ENCODE assay signal across 20 cellular contexts in the genomic region with DNA sequence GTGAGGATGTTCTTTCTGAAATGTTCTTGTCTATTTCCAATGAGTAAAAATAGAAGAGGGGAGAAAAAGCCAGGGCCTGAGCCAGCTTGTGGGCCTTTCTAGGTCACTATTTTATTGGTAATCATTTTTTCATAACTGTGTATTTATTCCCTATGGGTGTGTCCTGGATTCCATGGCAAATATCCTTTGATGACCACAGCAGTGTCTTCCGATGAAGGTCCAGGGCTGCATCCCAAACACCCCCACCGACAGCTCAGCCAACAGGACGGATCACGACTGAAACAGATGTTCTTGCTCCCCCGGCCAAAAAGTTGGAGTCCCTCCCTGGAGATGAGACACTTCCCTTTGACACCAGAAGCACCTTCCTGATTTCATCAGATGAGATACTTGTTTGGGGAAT.
"Had no signal": no experiment of that assay in that cellular context is flagged by ENCODE, and none has a peak within 500 bp of the region (broad histone marks: within the 10 kb centered on the region; RNA-seq: fewer than 3 reads in every experiment).

No MANE protein-coding gene starts in this region.

- H3K4me3 Mint-ChIP-seq: activated CD4-positive, alpha-beta memory T cell treated with anti-CD3 and anti-CD28 coated beads, Interleukin-2, amount 10 ng/mL, durations not matched to agents 7 days and 5 days; activated naive CD4-positive, alpha-beta T cell treated with anti-CD3 and anti-CD28 coated beads, Interleukin-2, amount 10 ng/mL, durations not matched to agents 7 days and 5 days; activated naive CD8-positive, alpha-beta T cell treated with anti-CD3 and anti-CD28 coated beads, Interleukin-2, amount 50 U/mL, for 24 hours; activated T-cell treated with anti-CD3 and anti-CD28 coated beads, Interleukin-2, amount 50 U/mL, for 72 hours; naive B cell; stimulated activated effector memory CD8-positive, alpha-beta T cell treated with anti-CD3 and anti-CD28 coated beads, Interleukin-12 subunit alpha, Interleukin-12 subunit beta, amount 100 ng/mL, for 72 hours; T-helper 17 cell had no signal

- H3K27ac ChIP-seq: cardiac muscle cell, SK-N-MC, stomach had no signal

- DNase-seq: activated CD4-positive, alpha-beta memory T cell treated with anti-CD3 and anti-CD28 coated beads, Interleukin-2, amount 10 ng/mL, durations not matched to agents 7 days and 5 days; activated CD4-positive, alpha-beta T cell treated with anti-CD3 and anti-CD28 coated beads for 48 hours; activated CD4-positive, CD25-positive, alpha-beta regulatory T cell; activated effector memory CD4-positive, alpha-beta T cell treated with Interleukin-2 at 50 U/mL for 16 hours; activated naive CD4-positive, alpha-beta T cell treated with anti-CD3 and anti-CD28 coated beads, Interleukin-2, amount 10 ng/mL, durations not matched to agents 7 days and 5 days; activated naive CD8-positive, alpha-beta T cell treated with anti-CD3 and anti-CD28 coated beads, Interleukin-2, amount 50 U/mL, for 24 hours; activated T-cell treated with anti-CD3 and anti-CD28 coated beads, Interleukin-2, amount 50 U/mL, for 72 hours; head of caudate nucleus; islet precursor cell; naive B cell; occipital lobe; stimulated activated CD4-positive, alpha-beta T cell treated with anti-CD3 and anti-CD28 coated beads, Interleukin-12 subunit alpha, Interleukin-12 subunit beta, amount 100 ng/mL, for 4 hours; stomach; SW 1271; T-helper 17 cell; trophoblast cell had no signal

- H3K27me3 ChIP-seq: cardiac muscle cell, stomach had no signal

- ATAC-seq: activated naive CD8-positive, alpha-beta T cell treated with anti-CD3 and anti-CD28 coated beads, Interleukin-2, amount 50 U/mL, for 24 hours; activated T-cell treated with anti-CD3 and anti-CD28 coated beads, Interleukin-2, amount 50 U/mL, for 72 hours; stimulated activated effector memory CD8-positive, alpha-beta T cell treated with anti-CD3 and anti-CD28 coated beads, Interleukin-12 subunit alpha, Interleukin-12 subunit beta, amount 100 ng/mL, for 72 hours; T-helper 17 cell had no signal

- H3K4me1 Mint-ChIP-seq: naive B cell had no signal

- H3K9me3 ChIP-seq: stomach had no signal

- H3K36me3 Mint-ChIP-seq: activated naive CD4-positive, alpha-beta T cell treated with anti-CD3 and anti-CD28 coated beads, Interleukin-2, amount 10 ng/mL, durations not matched to agents 7 days and 5 days; stimulated activated effector memory CD8-positive, alpha-beta T cell treated with anti-CD3 and anti-CD28 coated beads, Interleukin-12 subunit alpha, Interleukin-12 subunit beta, amount 100 ng/mL, for 72 hours had no signal

- H3K36me3 ChIP-seq: cardiac muscle cell, stomach had no signal

- H3K4me3 ChIP-seq: cardiac muscle cell, lung, SK-N-MC, stomach had no signal

- H3K27ac Mint-ChIP-seq: activated CD4-positive, alpha-beta memory T cell treated with anti-CD3 and anti-CD28 coated beads, Interleukin-2, amount 10 ng/mL, durations not matched to agents 7 days and 5 days; activated naive CD4-positive, alpha-beta T cell treated with anti-CD3 and anti-CD28 coated beads, Interleukin-2, amount 10 ng/mL, durations not matched to agents 7 days and 5 days; activated naive CD8-positive, alpha-beta T cell treated with anti-CD3 and anti-CD28 coated beads, Interleukin-2, amount 50 U/mL, for 24 hours; activated T-cell treated with anti-CD3 and anti-CD28 coated beads, Interleukin-2, amount 50 U/mL, for 72 hours; naive B cell; stimulated activated effector memory CD8-positive, alpha-beta T cell treated with anti-CD3 and anti-CD28 coated beads, Interleukin-12 subunit alpha, Interleukin-12 subunit beta, amount 100 ng/mL, for 72 hours; T-helper 17 cell had no signal
